ENCODE assay signal across 12 cellular contexts in the genomic region with DNA sequence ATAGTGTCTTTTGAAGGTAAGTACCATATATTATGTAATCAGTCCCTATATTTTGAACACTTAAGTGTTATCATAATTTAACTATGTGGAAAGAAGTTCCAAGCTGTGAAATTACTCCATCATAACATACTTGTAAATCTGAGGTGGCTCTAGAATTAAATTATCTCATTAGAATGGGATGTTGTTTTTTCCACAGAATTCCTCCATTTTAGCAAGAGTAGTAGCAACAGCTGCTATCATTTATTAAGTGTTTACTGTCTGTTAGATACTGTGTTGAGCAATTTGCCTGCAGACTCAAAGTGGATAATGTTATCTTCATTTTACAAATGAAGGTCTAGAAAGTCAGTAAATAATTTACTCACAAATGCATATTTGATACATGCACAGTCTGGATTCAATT.
DNase-seq lines count a peak whose midpoint lies in the region; ATAC-seq lines count a peak whose summit lies in the region.
"Had no signal": no experiment of that assay in that cellular context is flagged by ENCODE, and none has a peak within 500 bp of the region (broad histone marks: within the 10 kb centered on the region; RNA-seq: fewer than 3 reads in every experiment).

No MANE protein-coding gene starts in this region.

- DNase-seq in EH (ENCODE audit: low read depth) (peak; percentile 23), LHCN-M2 (ENCODE audit: low read depth) (peak; percentile 52), fibroblast of gingiva (ENCODE audit: low read depth) (peak; percentile 28), sciatic nerve (ENCODE audit: low spot score) (no peak), NCI-H2107 treated with DMSO at 0.1 percent for 48 hours (lab: John Stamatoyannopoulos, UW; ENCODE audit: unreplicated experiment) (no peak), NCI-H146 (lab: John Stamatoyannopoulos, UW) (no peak)
- DNase-seq in central memory CD4-positive, alpha-beta T cell: no peak
- DNase-seq: CD8-positive, alpha-beta T cell; COR-L47; DND-41; GF-D8 had no signal

- intact Hi-C loops in sciatic nerve (cut with DNase I): no loop called here

- ATAC-seq in sciatic nerve: peak; percentile 55
- ATAC-seq: CD8-positive, alpha-beta T cell; HCT116 had no signal

Comparison
In these comparisons a context has a peak if more than half of its experiments do, and no peak if none do; other contexts are left out.
1. DNase-seq: peak in EH (single experiment), LHCN-M2 (single experiment) and fibroblast of gingiva (single experiment); none in sciatic nerve (single experiment), NCI-H2107 treated with DMSO at 0.1 percent for 48 hours (single experiment), central memory CD4-positive, alpha-beta T cell (single experiment) and NCI-H146 (single experiment).